ENCODE assay signal across 20 cellular contexts in genomic region chr3:22859618-22860017, GRCh38.
"Had no signal": no experiment of that assay in that cellular context is flagged by ENCODE, and none has a peak within 500 bp of the region (broad histone marks: within the 10 kb centered on the region; RNA-seq: fewer than 3 reads in every experiment).

No MANE protein-coding gene starts in this region.

- DNase-seq: dermis blood vessel endothelial cell; dorsolateral prefrontal cortex; effector CD4-positive, alpha-beta T cell; effector memory CD4-positive, alpha-beta T cell; esophagus squamous epithelium; foreskin fibroblast; foreskin melanocyte; gastrocnemius medialis; glutamatergic neuron; head of caudate nucleus; heart right ventricle; hippocampal formation; left cardiac atrium; left lung; left ventricle myocardium superior; lower lobe of right lung; mesenchymal stem cell; midbrain; naive thymus-derived CD4-positive, alpha-beta T cell had no signal

- H3K4me1 ChIP-seq: esophagus squamous epithelium, gastrocnemius medialis, left lung, lower lobe of right lung had no signal

- H3K27ac ChIP-seq: coronary artery, dorsolateral prefrontal cortex, esophagus squamous epithelium, gastrocnemius medialis, heart right ventricle, left lung, lower lobe of right lung had no signal

- H3K36me3 ChIP-seq: esophagus squamous epithelium, gastrocnemius medialis, heart right ventricle, left lung, lower lobe of right lung had no signal

- H3K4me3 ChIP-seq: coronary artery, dorsolateral prefrontal cortex, esophagus squamous epithelium, gastrocnemius medialis, heart right ventricle, left lung, lower lobe of right lung had no signal

- H3K27me3 ChIP-seq: dorsolateral prefrontal cortex, esophagus squamous epithelium, gastrocnemius medialis, heart right ventricle, left lung had no signal
